In the genomic region with DNA sequence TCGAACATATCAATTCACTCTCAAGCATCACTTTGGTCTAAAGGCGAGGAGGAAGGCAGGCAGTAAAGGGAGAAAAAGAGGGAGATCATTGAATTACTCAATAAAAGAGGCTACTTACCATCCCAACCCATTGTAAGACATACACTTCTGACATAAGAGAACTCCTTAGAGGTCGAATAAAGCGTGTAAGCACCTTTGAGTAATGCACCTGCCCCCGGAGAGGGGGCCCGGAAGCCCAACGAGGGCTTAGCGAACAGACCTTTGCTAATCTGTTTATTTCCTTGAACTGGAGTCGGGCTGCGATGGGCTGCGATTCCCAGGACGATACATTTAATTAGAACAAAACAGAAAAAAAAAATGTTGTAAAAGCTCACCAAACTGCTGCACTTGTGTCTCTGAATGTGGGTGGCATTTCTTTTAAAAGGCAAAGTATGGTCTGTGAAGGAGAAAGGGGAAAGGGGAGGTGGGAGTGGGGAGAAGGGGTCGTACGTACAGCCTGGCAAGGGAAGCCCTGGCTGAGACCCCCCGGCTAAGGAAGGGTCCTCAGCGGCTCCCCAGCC, we compare ENCODE assay signal across 8 cellular contexts. TPM values are rescaled to one million over a fixed set of nuclear protein-coding genes. Genes with fewer than 3 reads are reported as not detected.
A peak's percentile ranks its signal among the peaks of the same experiment; 100 is the strongest.
DNase-seq lines count a peak whose midpoint lies in the region; ATAC-seq and TF ChIP-seq lines count a peak whose summit lies in the region.

No MANE protein-coding gene starts in this region.

- H3K4me1 ChIP-seq in mucosa of descending colon (ENCODE audit: low read depth): peaks cover 25% of the 10 kb centered on the region
- H3K4me1 ChIP-seq in thymus (ENCODE audit: control insufficient read depth, insufficient read depth, low read length): peaks cover 22% of the 10 kb centered on the region

- TF ChIP-seq CTCF in mucosa of descending colon (IDR thresholded peaks at IDR 0.05): no peak

- no peaks in the 10 kb centered on the region for H3K9me3 ChIP-seq in mucosa of descending colon
- no peaks in the 10 kb centered on the region for H3K9me3 ChIP-seq in thymus (ENCODE audit: control insufficient read depth)

- H3K27me3 Mint-ChIP-seq in central memory CD8-positive, alpha-beta T cell: no peaks in the 10 kb centered on the region

- H3K4me3 Mint-ChIP-seq in central memory CD8-positive, alpha-beta T cell: peak overlapping the region; percentile 96

- intact Hi-C loops in mucosa of descending colon (cut with DNase I, micrococcal nuclease): no loop called here

- DNase-seq in NCI-H2171 treated with DMSO at 0.1 percent for 48 hours (lab: John Stamatoyannopoulos, UW): peak; percentile 21
- DNase-seq in NCI-H2171 (lab: John Stamatoyannopoulos, UW): no peak
- DNase-seq in T-helper 9 cell: peak; percentile 22
- no peak for DNase-seq in central memory CD8-positive, alpha-beta T cell (ENCODE audit: low spot score in 2 of 2)
- peak; percentile 61 to 74 (median 64) for DNase-seq in mucosa of descending colon
- DNase-seq in NCI-H1694 (lab: John Stamatoyannopoulos, UW): no peak
- no peak for DNase-seq in NCI-H1105 (lab: John Stamatoyannopoulos, UW)

- ATAC-seq in central memory CD8-positive, alpha-beta T cell (replicated peaks; ENCODE audit: extremely low read depth, poor library complexity, severe bottlenecking): no peak
- no peak for ATAC-seq in mucosa of descending colon

- peaks cover 46% of the 10 kb centered on the region for H3K36me3 Mint-ChIP-seq in central memory CD8-positive, alpha-beta T cell (ENCODE audit: insufficient read depth)

- peak overlapping the region; percentile 100 for H3K27ac Mint-ChIP-seq in central memory CD8-positive, alpha-beta T cell (ENCODE audit: low read depth)

- H3K27me3 ChIP-seq in thymus (ENCODE audit: control insufficient read depth, insufficient read depth): no peaks in the 10 kb centered on the region

- peaks cover 59% of the 10 kb centered on the region for H3K4me1 Mint-ChIP-seq in central memory CD8-positive, alpha-beta T cell

- H3K9me3 Mint-ChIP-seq in central memory CD8-positive, alpha-beta T cell: no peaks in the 10 kb centered on the region

- peak overlapping the region; percentile 100 for H3K27ac ChIP-seq in thymus (ENCODE audit: low read depth)

- peak overlapping the region; percentile 92 for H3K4me3 ChIP-seq in mucosa of descending colon
- H3K4me3 ChIP-seq in thymus (ENCODE audit: low read length): peak overlapping the region; percentile 99

- H3K36me3 ChIP-seq in mucosa of descending colon (ENCODE audit: low read depth): no peaks in the 10 kb centered on the region
- peaks cover 17% of the 10 kb centered on the region for H3K36me3 ChIP-seq in thymus (ENCODE audit: control insufficient read depth, insufficient read depth)

- 1% methylated on average over 16 of the region's 16 CpGs for WGBS in thymus

RNA-seq across cellular contexts. Expression of gene ZC3H4, which starts 3.0 kb away (rescaled TPM):
- total RNA-seq in mucosa of descending colon: 10 to 100 TPM; 44.4 to 53.4 (median 52.8) TPM
- polyA plus RNA-seq in thymus: 14.3 TPM

RNA-seq across cellular contexts. Expression of gene SAE1, which starts 20.0 kb away (rescaled TPM):
- 100 to 1,000 TPM in 1 of 3 donors, 10 to 100 TPM in 2; 41.7 to 133 (median 66.4) TPM for total RNA-seq in mucosa of descending colon
- polyA plus RNA-seq in thymus: 40.5 TPM

Comparison
In these comparisons a context has a peak if more than half of its experiments do, and no peak if none do; other contexts are left out.
1. DNase-seq: peak in NCI-H2171 treated with DMSO at 0.1 percent for 48 hours (single experiment), T-helper 9 cell (single experiment) and mucosa of descending colon (3 of 3); none in NCI-H2171 (single experiment), central memory CD8-positive, alpha-beta T cell (0 of 2), NCI-H1694 (single experiment) and NCI-H1105 (single experiment).